Comparison of ENCODE assay signal across 10 cellular contexts in genomic region chr1:40182956-40183710, GRCh38. TPM values are rescaled to one million over a fixed set of nuclear protein-coding genes. Genes with fewer than 3 reads are reported as not detected.
A peak's percentile ranks its signal among the peaks of the same experiment; 100 is the strongest.
DNase-seq lines count a peak whose midpoint lies in the region; ATAC-seq and TF ChIP-seq lines count a peak whose summit lies in the region.
"Had no signal": no experiment of that assay in that cellular context is flagged by ENCODE, and none has a peak within 500 bp of the region (broad histone marks: within the 10 kb centered on the region; RNA-seq: fewer than 3 reads in every experiment).

No MANE protein-coding gene starts in this region.

- no peak overlapping the region for H3K4me3 ChIP-seq in brain microvascular endothelial cell (ENCODE audit: low read depth, low read length)

- DNase-seq in SIG-M5 treated with dmso at 0.1 percent for 504 hours (lab: John Stamatoyannopoulos, UW; ENCODE audit: unreplicated experiment) (peak; percentile 23), SIG-M5 (lab: John Stamatoyannopoulos, UW) (no peak), KBM-7 (peak; percentile 53), brain microvascular endothelial cell (peak; percentile 28), C1 segment of cervical spinal cord (lab: John Stamatoyannopoulos, UW) (no peak), substantia nigra (lab: John Stamatoyannopoulos, UW) (no peak)
- no peak for DNase-seq in natural killer cell treated with Interleukin-12 subunit alpha and Interleukin-12 subunit beta and Interleukin-15 and Interleukin-18, amount 100 ng/mL, for 72 hours (ENCODE audit: low spot score)

- no peak for ATAC-seq in natural killer cell treated with Interleukin-12 subunit alpha and Interleukin-12 subunit beta and Interleukin-15 and Interleukin-18, amount 100 ng/mL, for 72 hours
- ATAC-seq in GM18861 (IDR thresholded peaks at IDR 0.05; ENCODE audit: unreplicated experiment): no peak

- H3K27ac ChIP-seq in brain microvascular endothelial cell: no peak overlapping the region
- no peak overlapping the region for H3K27ac ChIP-seq in substantia nigra (ENCODE audit: low read depth, low read length, poor library complexity, severe bottlenecking)

- H3K27me3 ChIP-seq in brain microvascular endothelial cell (replicated peaks): no peaks in the 10 kb centered on the region

- no peaks in the 10 kb centered on the region for H3K36me3 ChIP-seq in brain microvascular endothelial cell (replicated peaks)

- H3K4me1 Mint-ChIP-seq in natural killer cell treated with Interleukin-12 subunit alpha and Interleukin-12 subunit beta and Interleukin-15 and Interleukin-18, amount 100 ng/mL, for 72 hours (ENCODE audit: low read depth in 2 of 2): peaks cover 58 to 71% of the 10 kb centered on the region in 2 donors

- in situ Hi-C loops in KBM-7 (cut with MboI; ENCODE audit: low pct_unique_long_range_greater_than_20kb, low sequenced_read_pairs): no loop called here
- in situ Hi-C loops in brain microvascular endothelial cell (cut with HindIII; ENCODE audit: low pct_ligation_motif_present, low sequenced_read_pairs): no loop called here

- TF ChIP-seq CTCF in brain microvascular endothelial cell (IDR thresholded peaks at IDR 0.05; ENCODE audit: low read depth, low read length, missing control alignments): peak; percentile 72

- no peaks in the 10 kb centered on the region for H3K27me3 Mint-ChIP-seq in natural killer cell treated with Interleukin-12 subunit alpha and Interleukin-12 subunit beta and Interleukin-15 and Interleukin-18, amount 100 ng/mL, for 72 hours
- H3K27me3 Mint-ChIP-seq: dendritic cell treated with granulocyte-macrophage colony-stimulating factor and Interleukin-4, amounts not matched to agents 40 ng/mL and 50 ng/mL, for 4 days had no signal

- peak overlapping the region; percentile 6 for H3K4me3 Mint-ChIP-seq in natural killer cell treated with Interleukin-12 subunit alpha and Interleukin-12 subunit beta and Interleukin-15 and Interleukin-18, amount 100 ng/mL, for 72 hours
- H3K4me3 Mint-ChIP-seq: dendritic cell treated with granulocyte-macrophage colony-stimulating factor and Interleukin-4, amounts not matched to agents 40 ng/mL and 50 ng/mL, for 4 days; IgD-negative memory B cell had no signal

- H3K27ac Mint-ChIP-seq in natural killer cell treated with Interleukin-12 subunit alpha and Interleukin-12 subunit beta and Interleukin-15 and Interleukin-18, amount 100 ng/mL, for 72 hours: peak overlapping the region in 1 of 2 donors; percentile 5
- H3K27ac Mint-ChIP-seq: IgD-negative memory B cell had no signal

- H3K36me3 Mint-ChIP-seq in natural killer cell treated with Interleukin-12 subunit alpha and Interleukin-12 subunit beta and Interleukin-15 and Interleukin-18, amount 100 ng/mL, for 72 hours: no peaks in the 10 kb centered on the region

- H3K9me3 Mint-ChIP-seq in natural killer cell treated with Interleukin-12 subunit alpha and Interleukin-12 subunit beta and Interleukin-15 and Interleukin-18, amount 100 ng/mL, for 72 hours: no peaks in the 10 kb centered on the region
- H3K9me3 Mint-ChIP-seq: dendritic cell treated with granulocyte-macrophage colony-stimulating factor and Interleukin-4, amounts not matched to agents 40 ng/mL and 50 ng/mL, for 4 days; IgD-negative memory B cell had no signal

RNA-seq across cellular contexts. Expression of gene RLF, which starts 21.9 kb away (rescaled TPM):
- total RNA-seq in natural killer cell treated with Interleukin-12 subunit alpha and Interleukin-12 subunit beta and Interleukin-15 and Interleukin-18, amount 100 ng/mL, for 72 hours: 10 to 100 TPM; 19.5 to 24.5 TPM

Comparison
In these comparisons a context has a peak if more than half of its experiments do, and no peak if none do; other contexts are left out.
1. DNase-seq: peak in SIG-M5 treated with dmso at 0.1 percent for 504 hours (single experiment), KBM-7 (single experiment) and brain microvascular endothelial cell (single experiment); none in SIG-M5 (single experiment), natural killer cell treated with Interleukin-12 subunit alpha and Interleukin-12 subunit beta and Interleukin-15 and Interleukin-18, amount 100 ng/mL, for 72 hours (single experiment), C1 segment of cervical spinal cord (0 of 14) and substantia nigra (0 of 49).